22 cellular contexts compared by ENCODE assay signal in genomic region chr6:79180082-79180481, GRCh38. TPM values are rescaled to one million over a fixed set of nuclear protein-coding genes. Genes with fewer than 3 reads are reported as not detected.
DNase-seq lines count a peak whose midpoint lies in the region; ATAC-seq lines count a peak whose summit lies in the region.
"Had no signal": no experiment of that assay in that cellular context is flagged by ENCODE, and none has a peak within 500 bp of the region (broad histone marks: within the 10 kb centered on the region; RNA-seq: fewer than 3 reads in every experiment).

No MANE protein-coding gene starts in this region.

- ATAC-seq in activated T-cell treated with anti-CD3 and anti-CD28 coated beads, Interleukin-2, amount 50 U/mL, for 72 hours (replicated peaks in 1 of 2): no peak
- no peak for ATAC-seq in GM21723 (IDR thresholded peaks at IDR 0.05; ENCODE audit: unreplicated experiment)
- ATAC-seq: gastroesophageal sphincter, HepG2 had no signal

- peaks cover 3 to 4% of the 10 kb centered on the region in 2 donors for H3K9me3 Mint-ChIP-seq in activated T-cell treated with anti-CD3 and anti-CD28 coated beads, Interleukin-2, amount 50 U/mL, for 72 hours

- DNase-seq in D341Med (ENCODE audit: low spot score) (peak; percentile 43), NCI-H1417 treated with DMSO at 0.1 percent for 48 hours (lab: John Stamatoyannopoulos, UW) (peak; percentile 48), NCI-H345 (lab: John Stamatoyannopoulos, UW) (peak; percentile 13), left kidney (ENCODE audit: low read depth, low spot score) (peak; percentile 67)
- no peak for DNase-seq in activated T-cell treated with anti-CD3 and anti-CD28 coated beads, Interleukin-2, amount 50 U/mL, for 72 hours
- DNase-seq in stimulated activated CD8-positive, alpha-beta memory T cell treated with anti-CD3 and anti-CD28 coated beads, Interleukin-4, amount 100 ng/mL, for 48 hours: no peak
- no peak for DNase-seq in activated CD4-positive, alpha-beta T cell treated with anti-CD3 and anti-CD28 coated beads, Interleukin-2, amount 50 U/mL, for 4 hours
- DNase-seq: activated naive CD4-positive, alpha-beta T cell treated with Interleukin-2 at 50 U/mL for 16 hours; activated T-cell treated with anti-CD3 and anti-CD28 coated beads, Interleukin-2, amount 50 U/mL, for 24 hours; BE2C; effector memory CD4-positive, alpha-beta T cell; islet precursor cell; lower lobe of right lung; NCI-H1694; NCI-H510A treated with DMSO at 0.1 percent for 48 hours; small intestine; stimulated activated CD4-positive, alpha-beta T cell treated with anti-CD3 and anti-CD28 coated beads, Interleukin-2, amount 100 ng/mL, for 48 hours; stimulated activated naive CD4-positive, alpha-beta T cell treated with Interleukin-2 at 50 U/mL for 16 hours; tibial artery had no signal

- H3K4me3 Mint-ChIP-seq in activated T-cell treated with anti-CD3 and anti-CD28 coated beads, Interleukin-2, amount 50 U/mL, for 72 hours: no peak overlapping the region
- H3K4me3 Mint-ChIP-seq: activated T-cell treated with anti-CD3 and anti-CD28 coated beads, Interleukin-2, amount 50 U/mL, for 24 hours had no signal

- H3K27me3 Mint-ChIP-seq in activated T-cell treated with anti-CD3 and anti-CD28 coated beads, Interleukin-2, amount 50 U/mL, for 72 hours (ENCODE audit: low read depth): no peaks in the 10 kb centered on the region

- H3K4me1 Mint-ChIP-seq in activated T-cell treated with anti-CD3 and anti-CD28 coated beads, Interleukin-2, amount 50 U/mL, for 72 hours (ENCODE audit: low read depth): no peaks in the 10 kb centered on the region

- no peaks in the 10 kb centered on the region for H3K36me3 Mint-ChIP-seq in activated T-cell treated with anti-CD3 and anti-CD28 coated beads, Interleukin-2, amount 50 U/mL, for 72 hours (ENCODE audit: insufficient read depth in 2 of 2)

- H3K27ac Mint-ChIP-seq in activated T-cell treated with anti-CD3 and anti-CD28 coated beads, Interleukin-2, amount 50 U/mL, for 72 hours: no peak overlapping the region
- H3K27ac Mint-ChIP-seq: activated T-cell treated with anti-CD3 and anti-CD28 coated beads, Interleukin-2, amount 50 U/mL, for 24 hours had no signal

RNA-seq across cellular contexts. Expression of gene HMGN3, which starts 54.4 kb away (rescaled TPM):
- 10 to 100 TPM; 35.2 to 36.6 TPM for total RNA-seq in activated T-cell treated with anti-CD3 and anti-CD28 coated beads, Interleukin-2, amount 50 U/mL, for 72 hours

Comparison
In these comparisons a context has a peak if more than half of its experiments do, and no peak if none do; other contexts are left out.
1. DNase-seq: peak in D341Med (single experiment), NCI-H1417 treated with DMSO at 0.1 percent for 48 hours (single experiment), NCI-H345 (single experiment) and left kidney (single experiment); none in activated T-cell treated with anti-CD3 and anti-CD28 coated beads, Interleukin-2, amount 50 U/mL, for 72 hours (0 of 2), stimulated activated CD8-positive, alpha-beta memory T cell treated with anti-CD3 and anti-CD28 coated beads, Interleukin-4, amount 100 ng/mL, for 48 hours (single experiment) and activated CD4-positive, alpha-beta T cell treated with anti-CD3 and anti-CD28 coated beads, Interleukin-2, amount 50 U/mL, for 4 hours (0 of 2).